In the genomic region with DNA sequence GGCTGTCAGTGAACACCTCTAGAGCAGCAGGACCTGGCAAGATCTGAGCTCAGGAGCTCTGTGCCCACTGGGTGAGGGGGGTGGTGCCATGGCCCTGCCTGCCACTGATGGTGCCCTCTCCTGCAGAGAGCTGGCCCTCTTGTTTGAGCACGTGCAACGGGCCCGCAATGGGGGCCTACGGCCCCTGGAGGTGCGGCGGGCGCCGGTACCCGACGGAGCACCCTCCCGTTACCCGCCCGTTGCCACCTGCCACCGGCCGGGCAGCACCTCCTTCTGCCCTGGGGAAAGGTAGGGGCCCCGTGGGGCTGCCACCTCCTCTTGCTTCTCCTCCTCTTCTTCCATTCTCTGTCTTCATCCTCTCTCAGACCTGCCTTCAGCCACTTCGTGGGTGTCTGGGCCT, we compare ENCODE assay signal across 15 cellular contexts. TPM values are rescaled to one million over a fixed set of nuclear protein-coding genes. Genes with fewer than 3 reads are reported as not detected.
"Had no signal": no experiment of that assay in that cellular context is flagged by ENCODE, and none has a peak within 500 bp of the region (broad histone marks: within the 10 kb centered on the region; RNA-seq: fewer than 3 reads in every experiment).

No MANE protein-coding gene starts in this region.

- H3K27ac ChIP-seq: colonic mucosa, left ventricle myocardium inferior, SK-N-MC, testis had no signal

- H3K27me3 Mint-ChIP-seq: T-cell had no signal

- H3K4me1 ChIP-seq: colonic mucosa, left ventricle myocardium inferior had no signal

- ATAC-seq: activated CD8-positive, alpha-beta T cell treated with anti-CD3 and anti-CD28 coated beads, Interleukin-2, amount 10 ng/mL, durations not matched to agents 7 days and 5 days; T-cell had no signal

- H3K4me3 Mint-ChIP-seq: activated CD8-positive, alpha-beta T cell treated with anti-CD3 and anti-CD28 coated beads, Interleukin-2, amount 10 ng/mL, durations not matched to agents 7 days and 5 days; T-cell had no signal

- FAIRE-seq: keratinocyte had no signal

- H3K36me3 Mint-ChIP-seq: naive B cell, T-cell had no signal

- H3K9me3 ChIP-seq: colonic mucosa, left ventricle myocardium inferior, testis had no signal

- H3K27me3 ChIP-seq: colonic mucosa, testis had no signal

- H3K9me3 Mint-ChIP-seq: naive B cell, T-cell had no signal

- H3K4me3 ChIP-seq: colonic mucosa, left ventricle myocardium inferior, SK-N-MC, testis had no signal

- DNase-seq: activated CD4-positive, alpha-beta T cell treated with anti-CD3 and anti-CD28 coated beads for 48 hours; activated CD8-positive, alpha-beta T cell treated with anti-CD3 and anti-CD28 coated beads, Interleukin-2, amount 10 ng/mL, durations not matched to agents 7 days and 5 days; activated naive CD4-positive, alpha-beta T cell treated with anti-CD3 and anti-CD28 coated beads, Interleukin-2, amount 50 U/mL, for 16 hours; colonic mucosa; effector CD8-positive, alpha-beta T cell; left ventricle myocardium inferior; naive B cell; occipital lobe; stimulated activated CD4-positive, alpha-beta T cell treated with anti-CD3 and anti-CD28 coated beads, Interleukin-2, amount 100 ng/mL, for 48 hours; stimulated activated naive CD4-positive, alpha-beta T cell treated with Interleukin-2 at 50 U/mL for 16 hours; T-cell; testis had no signal

- H3K36me3 ChIP-seq: colonic mucosa, left ventricle myocardium inferior had no signal

RNA-seq across cellular contexts. Expression of a gene that starts 40.4 kb away (rescaled TPM):
- total RNA-seq: pulmonary artery endothelial cell had no signal
- polyA plus RNA-seq: keratinocyte had no signal
